Comparison of ENCODE assay signal across 8 cellular contexts in genomic region chr13:27792393-27793218, GRCh38. TPM values are rescaled to one million over a fixed set of nuclear protein-coding genes. Genes with fewer than 3 reads are reported as not detected.
DNase-seq lines count a peak whose midpoint lies in the region; ATAC-seq, FAIRE-seq and TF ChIP-seq lines count a peak whose summit lies in the region.

GSX1 (plus strand) TSS chr13:27792483; CDS start chr13:27792691, 208 bp downstream.

- H3K4me1 ChIP-seq in A673 (ENCODE audit: insufficient read depth, low read length, poor library complexity, severe bottlenecking) (no peaks in the 10 kb centered on the region), endothelial cell of umbilical vein (ENCODE audit: control insufficient read depth, extremely low read depth, insufficient read depth, low read length) (no peaks in the 10 kb centered on the region)

- FAIRE-seq in endothelial cell of umbilical vein (lab: Jason Lieb, UNC) = peak; percentile 63

- H3K27ac ChIP-seq in A673 (ENCODE audit: low read depth, low read length, poor library complexity, severe bottlenecking) (no peak within 1 kb of the TSS), endothelial cell of umbilical vein (ENCODE audit: insufficient read depth, low read depth, low read length) (no peak within 1 kb of the TSS)

- H3K4me3 Mint-ChIP-seq in activated CD4-positive, alpha-beta T cell treated with anti-CD3 and anti-CD28 coated beads for 36 hours = peak within 1 kb of the TSS; percentile 69

- H3K27ac Mint-ChIP-seq in activated CD4-positive, alpha-beta T cell treated with anti-CD3 and anti-CD28 coated beads for 36 hours = no peak within 1 kb of the TSS

- H3K4me3 ChIP-seq in A673 (ENCODE audit: low read depth, low read length, poor library complexity, severe bottlenecking) = peak within 1 kb of the TSS; percentile 30
- peak within 1 kb of the TSS in 1 of 3 experiments; percentile 8 for H3K4me3 ChIP-seq in endothelial cell of umbilical vein (replicated peaks in 1 of 3; ENCODE audit: insufficient read depth in 1 of 3, low read depth in 1 of 3, low read length in 3 of 3)

- ATAC-seq in HG02938 (IDR thresholded peaks at IDR 0.05; ENCODE audit: unreplicated experiment) (peak; percentile 62), GM18867 (IDR thresholded peaks at IDR 0.05; ENCODE audit: unreplicated experiment) (no peak)
- ATAC-seq in activated CD4-positive, alpha-beta T cell treated with anti-CD3 and anti-CD28 coated beads for 36 hours = peak; percentile 69

- POLR2A ChIA-PET in A673 (lab: Charles Lee; ENCODE audit: low non-redundant PET) (no interaction called here), endothelial cell of umbilical vein (lab: Charles Lee) (no interaction called here)
- POLR2A ChIA-PET in activated CD4-positive, alpha-beta T cell treated with anti-CD3 and anti-CD28 coated beads for 36 hours (lab: Charles Lee) = no interaction called here

- no peak within 1 kb of the TSS for H2AFZ ChIP-seq in endothelial cell of umbilical vein (ENCODE audit: low read depth, low read length)

- CTCF ChIA-PET in A673 (lab: Charles Lee) = no interaction called here
- CTCF ChIA-PET in activated CD4-positive, alpha-beta T cell treated with anti-CD3 and anti-CD28 coated beads for 36 hours (lab: Charles Lee) = interaction anchor here (0.7 kb wide), 1 partner anchor 12 kb away, joined by 6 read pairs; no protein-coding TSS in a partner anchor
- CTCF ChIA-PET in endothelial cell of umbilical vein (lab: Charles Lee) = no interaction called here

- no peaks in the 10 kb centered on the region for H3K36me3 Mint-ChIP-seq in activated CD4-positive, alpha-beta T cell treated with anti-CD3 and anti-CD28 coated beads for 36 hours (ENCODE audit: low read depth)

- dilution Hi-C loops in endothelial cell of umbilical vein (cut with MboI; ENCODE audit: extremely low pct_ligation_motif_present, low sequenced_read_pairs) = no loop called here

- peaks cover 100% of the 10 kb centered on the region for H3K27me3 ChIP-seq in A673 (replicated peaks; ENCODE audit: insufficient read depth, low read depth, low read length, poor library complexity)
- peaks cover 81 to 94% of the 10 kb centered on the region in 2 experiments for H3K27me3 ChIP-seq in endothelial cell of umbilical vein (ENCODE audit: control insufficient read depth in 2 of 2, insufficient read depth in 2 of 2, low read length in 2 of 2)

- peaks cover 72% of the 10 kb centered on the region for H3K27me3 Mint-ChIP-seq in activated CD4-positive, alpha-beta T cell treated with anti-CD3 and anti-CD28 coated beads for 36 hours

- H3K9me3 Mint-ChIP-seq in activated CD4-positive, alpha-beta T cell treated with anti-CD3 and anti-CD28 coated beads for 36 hours (ENCODE audit: low read depth) = no peaks in the 10 kb centered on the region

- H3K4me2 ChIP-seq in endothelial cell of umbilical vein (ENCODE audit: insufficient read depth, low read length) = peak within 1 kb of the TSS; percentile 54

- H3K36me3 ChIP-seq in A673 (ENCODE audit: insufficient read depth, low read length, poor library complexity, severe bottlenecking) (no peaks in the 10 kb centered on the region), endothelial cell of umbilical vein (ENCODE audit: control insufficient read depth in 2 of 2, extremely low read depth in 1 of 2, insufficient read depth in 2 of 2, low read length in 2 of 2) (no peaks in the 10 kb centered on the region)

- no peak for TF ChIP-seq CTCF in A673 (conservative IDR thresholded peaks at IDR 0.05; ENCODE audit: low read depth, low read length)
- TF ChIP-seq CTCF in endothelial cell of umbilical vein (IDR thresholded peaks at IDR 0.05; ENCODE audit: extremely low read depth in 1 of 2, insufficient read depth in 1 of 2, low read depth in 1 of 2, low read length in 2 of 2) = no peak

- DNase-seq in A673 (ENCODE audit: low spot score) = peak; percentile 75
- peak; percentile 74 for DNase-seq in activated CD4-positive, alpha-beta T cell treated with anti-CD3 and anti-CD28 coated beads for 36 hours
- DNase-seq in endothelial cell of umbilical vein (ENCODE audit: low read depth, low spot score) = peak; percentile 67
- DNase-seq in midbrain (lab: John Stamatoyannopoulos, UW) = peak; percentile 43
- peak; percentile 35 to 36 for DNase-seq in stimulated activated CD8-positive, alpha-beta memory T cell treated with anti-CD3 and anti-CD28 coated beads, Interleukin-2, amount 100 ng/mL, for 48 hours (ENCODE audit: low read depth in 2 of 2)
- no peak for DNase-seq in SKM-1 treated with dmso at 0.1 percent for 144 hours (lab: John Stamatoyannopoulos, UW; ENCODE audit: unreplicated experiment)

- intact Hi-C loops in A673 (cut with micrococcal nuclease; ENCODE audit: unreplicated experiment) = no loop called here
- intact Hi-C loops in activated CD4-positive, alpha-beta T cell treated with anti-CD3 and anti-CD28 coated beads for 36 hours (cut with DNase I, micrococcal nuclease) = loop anchor here (2.0 to 5.0 kb wide), 3 partner anchors 35 to 174 kb away; no protein-coding TSS in a partner anchor
- intact Hi-C loops in endothelial cell of umbilical vein (cut with micrococcal nuclease) = loop anchor here (10.0 kb wide), 1 partner anchor 168 kb away; the partner anchor contains the start of genes LNX2 and POLR1D

- no peak within 1 kb of the TSS for H3K9ac ChIP-seq in endothelial cell of umbilical vein (replicated peaks; ENCODE audit: extremely low read depth, insufficient read depth, low read length)

- H3K9me3 ChIP-seq in A673 (ENCODE audit: low read depth, low read length, poor library complexity, severe bottlenecking) (no peaks in the 10 kb centered on the region), endothelial cell of umbilical vein (replicated peaks; ENCODE audit: control insufficient read depth, insufficient read depth, low read length) (no peaks in the 10 kb centered on the region)

- no peak for TF ChIP-seq POLR2A in endothelial cell of umbilical vein (IDR thresholded peaks at IDR 0.05; ENCODE audit: low read depth, low read length)

- H3K9me1 ChIP-seq in endothelial cell of umbilical vein (replicated peaks; ENCODE audit: control insufficient read depth, extremely low read depth, insufficient read depth, low read length) = no peaks in the 10 kb centered on the region

- BruUV-seq in A673 (replicated peaks; lab: Mats Ljungman, UMichigan) (no TSS peak), endothelial cell of umbilical vein (replicated peaks; lab: Mats Ljungman, UMichigan) (no TSS peak)

- H4K20me1 ChIP-seq in endothelial cell of umbilical vein (replicated peaks; ENCODE audit: control insufficient read depth, extremely low read depth, insufficient read depth, low read length) = no peaks in the 10 kb centered on the region

- no peaks in the 10 kb centered on the region for H3K79me2 ChIP-seq in endothelial cell of umbilical vein (ENCODE audit: control insufficient read depth, insufficient read depth, low read length)

- H3K4me1 Mint-ChIP-seq in activated CD4-positive, alpha-beta T cell treated with anti-CD3 and anti-CD28 coated beads for 36 hours = peaks cover 36% of the 10 kb centered on the region

TF ChIP-seq in endothelial cell of umbilical vein, 7 proteins besides CTCF, POLR2A, EP300 and RAD21:
- TF ChIP-seq MYC (IDR thresholded peaks at IDR 0.05; ENCODE audit: low read depth, low read length) = no peak
- no peak for TF ChIP-seq FOS (IDR thresholded peaks at IDR 0.05; ENCODE audit: borderline replicate concordance, insufficient read depth, low read length)
- no peak for TF ChIP-seq GATA2 (IDR thresholded peaks at IDR 0.05; ENCODE audit: insufficient read depth, insufficient read length, low read depth, low read length)
- TF ChIP-seq MAX (IDR thresholded peaks at IDR 0.05; ENCODE audit: insufficient read depth, insufficient read length) = no peak
- peak; percentile 61 for TF ChIP-seq EZH2 (IDR thresholded peaks at IDR 0.05; ENCODE audit: borderline replicate concordance, low read depth, low read length, severe bottlenecking)

RNA-seq across cellular contexts. Expression of gene GSX1, which starts in this region (rescaled TPM):
- total RNA-seq in A673 (2021) (not detected in 2 replicates), endothelial cell of umbilical vein (not detected in 2 replicates)
- not detected for total RNA-seq in activated CD4-positive, alpha-beta T cell treated with anti-CD3 and anti-CD28 coated beads for 36 hours
- polyA plus RNA-seq in endothelial cell of umbilical vein = not detected in 2 replicates
- not detected in 2 replicates for polyA plus RNA-seq in endothelial cell of umbilical vein (2011; cell fraction: cytosol; rRNA removed)
- polyA plus RNA-seq in endothelial cell of umbilical vein (2011; cell fraction: nucleus; rRNA removed) = not detected in 2 replicates
- polyA plus RNA-seq in endothelial cell of umbilical vein (2012) = not detected in 2 replicates
- not detected in 2 replicates for polyA minus RNA-seq in endothelial cell of umbilical vein
- not detected for polyA minus RNA-seq in endothelial cell of umbilical vein (2011; cell fraction: cytosol; rRNA and poly(A)+ RNA removed)
- polyA minus RNA-seq in endothelial cell of umbilical vein (2011; cell fraction: nucleus; rRNA and poly(A)+ RNA removed) = not detected in 2 replicates

Comparison
In these comparisons a context has a peak if more than half of its experiments do, and no peak if none do; other contexts are left out.
1. Peak in DNase-seq and H3K4me3 ChIP-seq in A673; RNA of the gene not detected or under 1 TPM.
2. Peak in DNase-seq and ATAC-seq in activated CD4-positive, alpha-beta T cell treated with anti-CD3 and anti-CD28 coated beads for 36 hours; RNA of the gene not detected or under 1 TPM.
3. Peak in DNase-seq and H3K4me2 ChIP-seq in endothelial cell of umbilical vein; RNA of the gene not detected or under 1 TPM.